23 cellular contexts compared by ENCODE assay signal in genomic region chr4:185194924-185195632, GRCh38. TPM values are rescaled to one million over a fixed set of nuclear protein-coding genes. Genes with fewer than 3 reads are reported as not detected.
DNase-seq lines count a peak whose midpoint lies in the region; ATAC-seq, FAIRE-seq and TF ChIP-seq lines count a peak whose summit lies in the region.
"Had no signal": no experiment of that assay in that cellular context is flagged by ENCODE, and none has a peak within 500 bp of the region (broad histone marks: within the 10 kb centered on the region; RNA-seq: fewer than 3 reads in every experiment).

No MANE protein-coding gene starts in this region.

- H3K36me3 Mint-ChIP-seq in naive B cell: peaks cover 0 to 10% of the 10 kb centered on the region in 2 donors

- 80% methylated on average over 6 of the region's 6 CpGs for WGBS in K562 (ENCODE audit: insufficient coverage, low coverage, missing lambda C conversion rate)

- TF ChIP-seq RAD21 in K562 (CRISPR knock-in tag; conservative IDR thresholded peaks at IDR 0.05 in 1 of 2, IDR thresholded peaks at IDR 0.05 in 1 of 2): no peak

- no peak overlapping the region for H3K4me3 ChIP-seq in K562
- H3K4me3 ChIP-seq: GM12878 had no signal

- no peaks in the 10 kb centered on the region for H3K9me3 ChIP-seq in K562 (replicated peaks; ENCODE audit: control insufficient read depth, insufficient read depth, low read depth, low read length)
- H3K9me3 ChIP-seq: BE2C, Caco-2 had no signal

- H2AFZ ChIP-seq in K562 (ENCODE audit: low read depth, low read length): no peak overlapping the region

- no peak overlapping the region for H3K4me2 ChIP-seq in K562 (ENCODE audit: insufficient read depth, low read length)
- H3K4me2 ChIP-seq: KMS-11 had no signal

- no peak for TF ChIP-seq EP300 in K562 (IDR thresholded peaks at IDR 0.05; ENCODE audit: low read length)

- in situ Hi-C loops in K562 (cut with MboI): no loop called here

- H3K27ac ChIP-seq in K562 (ENCODE audit: extremely low read depth, low read depth, low read length): no peak overlapping the region
- H3K27ac ChIP-seq: KMS-11 had no signal

- H3K27me3 ChIP-seq in K562 (ENCODE audit: control insufficient read depth in 2 of 2, insufficient read depth in 2 of 2, low read length in 2 of 2): no peaks in the 10 kb centered on the region
- H3K27me3 ChIP-seq: BE2C had no signal

- peak overlapping the region in 4 of 6 donors; percentile 44 to 78 (median 57) for H3K27ac Mint-ChIP-seq in naive B cell
- H3K27ac Mint-ChIP-seq: CD4-positive, alpha-beta T cell had no signal

- intact Hi-C loops in K562 (cut with micrococcal nuclease): no loop called here
- intact Hi-C loops in posterior vena cava (cut with DNase I): no loop called here

- H3K36me3 ChIP-seq in K562 (ENCODE audit: control insufficient read depth, insufficient read depth, low read length): peaks cover 19% of the 10 kb centered on the region; the same call in 2 of the 3 replicates

- no peak overlapping the region for H3K9ac ChIP-seq in K562 (ENCODE audit: insufficient read depth in 1 of 2, low read depth in 2 of 2, low read length in 2 of 2)
- H3K9ac ChIP-seq: KMS-11 had no signal

- H3K9me1 ChIP-seq in K562 (ENCODE audit: control insufficient read depth, insufficient read depth, low read length): no peaks in the 10 kb centered on the region

- no peaks in the 10 kb centered on the region for H3K9me3 Mint-ChIP-seq in naive B cell
- H3K9me3 Mint-ChIP-seq: CD4-positive, alpha-beta T cell had no signal

- peaks cover 16 to 44% (median 24%) of the 10 kb centered on the region in 3 donors for H3K4me1 Mint-ChIP-seq in naive B cell

- BruUV-seq in K562 (replicated peaks; lab: Mats Ljungman, UMichigan): no TSS peak

- no peaks in the 10 kb centered on the region; the same call in 1 of the 2 replicates for H4K20me1 ChIP-seq in K562 (replicated peaks; ENCODE audit: control insufficient read depth, insufficient read depth, low read length)

- H3K4me1 ChIP-seq in K562 (replicated peaks in 1 of 2; ENCODE audit: control insufficient read depth in 2 of 2, insufficient read depth in 2 of 2, low read length in 2 of 2): peaks cover 3 to 7% of the 10 kb centered on the region in 2 experiments; a peak in 4 of 5 replicates
- H3K4me1 ChIP-seq: BE2C had no signal

- CTCF ChIA-PET in K562 (lab: Yijun Ruan, JAX; ENCODE audit: low intra/inter-chr PET ratio): no interaction called here

- ATAC-seq in K562 (no peak), naive B cell (ENCODE audit: low read depth in 2 of 2) (no peak)
- ATAC-seq: GM12878, Right ventricle myocardium inferior had no signal

- FAIRE-seq in HTR-8/SVneo (lab: Jason Lieb, UNC) (peak; percentile 4), K562 (lab: Jason Lieb, UNC) (peak; percentile 44)
- FAIRE-seq: GM12878, RCC 7860 had no signal

- peak overlapping the region in 1 of 8 donors; percentile 42 for H3K4me3 Mint-ChIP-seq in naive B cell
- H3K4me3 Mint-ChIP-seq: CD4-positive, alpha-beta T cell had no signal

- no peak for TF ChIP-seq CTCF in K562 (IDR thresholded peaks at IDR 0.05 in 2 of 3, conservative IDR thresholded peaks at IDR 0.05 in 1 of 3; ENCODE audit: insufficient read depth in 2 of 3, low read depth in 1 of 3, low read length in 3 of 3)

- TF ChIP-seq POLR2A in K562 (conservative IDR thresholded peaks at IDR 0.05): no peak

- no peaks in the 10 kb centered on the region for H3K27me3 Mint-ChIP-seq in naive B cell
- H3K27me3 Mint-ChIP-seq: CD4-positive, alpha-beta T cell had no signal

- peaks cover 70% of the 10 kb centered on the region for H3K79me2 ChIP-seq in K562 (ENCODE audit: control insufficient read depth, insufficient read depth, low read length)

- POLR2A ChIA-PET in K562 (lab: Yijun Ruan, JAX): no interaction called here

- DNase-seq in DMS53 (lab: John Stamatoyannopoulos, UW) (peak; percentile 8), DMS53 treated with DMSO at 0.1 percent for 48 hours (lab: John Stamatoyannopoulos, UW; ENCODE audit: unreplicated experiment) (no peak), HTR-8/SVneo (ENCODE audit: insufficient read length, low spot score) (no peak), K562 (ENCODE audit: extremely low read depth in 1 of 4, low spot score in 3 of 4) (no peak), naive B cell (no peak), posterior vena cava (ENCODE audit: low spot score) (no peak), AG20443 (ENCODE audit: low spot score) (no peak), NOMO-1 treated with dmso at 0.1 percent for 144 hours (lab: John Stamatoyannopoulos, UW; ENCODE audit: unreplicated experiment) (no peak)
- DNase-seq: 8988T; BE2C; Caco-2; CD4-positive, alpha-beta T cell; DMS153; EL; GOT3; NCI-H1417; NCI-H1930; NCI-H345; NCI-H524 treated with DMSO at 0.1 percent for 48 hours had no signal

TF ChIP-seq in K562, 482 proteins besides CTCF, POLR2A, EP300 and RAD21 (continues in another document):
- no peak for TF ChIP-seq SRSF3 (IDR thresholded peaks at IDR 0.05; ENCODE audit: insufficient read depth, low read length)
- no peak for TF ChIP-seq ZNF253 (CRISPR knock-in tag; conservative IDR thresholded peaks at IDR 0.05)
- TF ChIP-seq ZNF316 (IDR thresholded peaks at IDR 0.05): peak; percentile 79
- TF ChIP-seq ZEB2 (IDR thresholded peaks at IDR 0.05): 0 out of 2 replicates have a peak, but pooled peaks have one; percentile 42
- no peak for TF ChIP-seq RB1 (IDR thresholded peaks at IDR 0.05; ENCODE audit: low read depth)

RNA-seq across cellular contexts. Expression of gene CFAP97, which starts 8.7 kb away (rescaled TPM):
- total RNA-seq in K562 (2011; cell fraction: chromatin; rRNA removed; ENCODE audit: low replicate concordance): 13.8 and 79.1 TPM in 2 replicates
- total RNA-seq in K562 (2011; cell fraction: nucleolus; rRNA removed): 7.0 and 11.4 TPM in 2 replicates
- 19.9 and 32.4 TPM in 2 replicates for total RNA-seq in K562 (2011; cell fraction: nucleoplasm; rRNA removed)
- 19.9 and 22.0 TPM in 2 replicates for total RNA-seq in K562 (2014; rRNA removed)
- total RNA-seq in K562 (2014; rRNA removed; fragmentation: Illumina TruSeq; extraction: Trizol): 57.7 and 68.7 TPM in 2 replicates
- total RNA-seq in K562 (2015; rRNA removed; fragmentation: Illumina TruSeq; extraction: Trizol): 51.3 and 57.5 TPM in 2 replicates
- 42.7 and 44.6 TPM in 2 replicates for total RNA-seq in K562 (2021)
- polyA plus RNA-seq in K562 (2011; rRNA removed): 48.0 and 57.8 TPM in 2 replicates
- polyA plus RNA-seq in K562 (2011; cell fraction: cytosol; rRNA removed): 9.1 and 19.2 TPM in 2 replicates
- 14.3 and 16.2 TPM in 2 replicates for polyA plus RNA-seq in K562 (2011; cell fraction: nucleus; rRNA removed)
- 23.9 and 27.7 TPM in 2 replicates for polyA plus RNA-seq in K562 (2012)
- 35.7 and 44.4 TPM in 2 replicates for polyA plus RNA-seq in K562 (2014; fragmentation: Illumina TruSeq; extraction: Trizol)
- 10 to 100 TPM; 17.3 to 42.7 TPM for polyA plus RNA-seq in K562 (2014; fragmentation: Nextera tagmentation; extraction: Ambion mirVana)
- polyA plus RNA-seq in K562 (2014; rRNA removed): 21.3 and 24.6 TPM in 2 replicates
- 82.2 and 111 TPM in 2 replicates for polyA minus RNA-seq in K562 (2011; rRNA and poly(A)+ RNA removed)
- 22.3 and 34.3 TPM in 2 replicates for polyA minus RNA-seq in K562 (2011; cell fraction: cytosol; rRNA and poly(A)+ RNA removed)
- polyA minus RNA-seq in K562 (2011; cell fraction: nucleus; rRNA and poly(A)+ RNA removed): 14.9 and 27.8 TPM in 2 replicates
- polyA plus RNA-seq in naive B cell (ENCODE audit: low read depth in 6 of 6): 10 to 100 TPM; 77.4 to 97.8 (median 84.9) TPM
- total RNA-seq in posterior vena cava: 10 to 100 TPM; 42.6 to 52.9 TPM

RNA-seq across cellular contexts. Expression of gene SNX25, which starts 14.3 kb away (rescaled TPM):
- total RNA-seq in K562 (2011; cell fraction: chromatin; rRNA removed; ENCODE audit: low replicate concordance): 50.4 and 67.3 TPM in 2 replicates
- 12.7 and 16.2 TPM in 2 replicates for total RNA-seq in K562 (2011; cell fraction: nucleolus; rRNA removed)
- total RNA-seq in K562 (2011; cell fraction: nucleoplasm; rRNA removed): 27.6 and 33.9 TPM in 2 replicates
- total RNA-seq in K562 (2014; rRNA removed) (9.4 and 10.4 TPM in 2 replicates), K562 (2014; rRNA removed; fragmentation: Illumina TruSeq; extraction: Trizol) (15.5 and 18.0 TPM in 2 replicates), K562 (2015; rRNA removed; fragmentation: Illumina TruSeq; extraction: Trizol) (12.7 and 14.4 TPM in 2 replicates), K562 (2021) (12.6 and 14.4 TPM in 2 replicates), posterior vena cava (10 to 100 TPM; 19.9 to 20.3 TPM)
- polyA plus RNA-seq in K562 (2011; rRNA removed) (21.9 and 23.4 TPM in 2 replicates), K562 (2014; fragmentation: Illumina TruSeq; extraction: Trizol) (10.4 and 13.3 TPM in 2 replicates), K562 (2014; fragmentation: Nextera tagmentation; extraction: Ambion mirVana) (1 to 10 TPM; 2.5 TPM), K562 (2014; rRNA removed) (9.5 and 9.6 TPM in 2 replicates), naive B cell (ENCODE audit: low read depth in 6 of 6) (10 to 100 TPM; 10.8 to 28.1 (median 16.8) TPM)
- polyA plus RNA-seq in K562 (2011; cell fraction: cytosol; rRNA removed): 2.3 and 9.1 TPM in 2 replicates
- polyA plus RNA-seq in K562 (2011; cell fraction: nucleus; rRNA removed): 13.5 and 17.9 TPM in 2 replicates
- polyA plus RNA-seq in K562 (2012): 6.5 and 10.3 TPM in 2 replicates
- polyA minus RNA-seq in K562 (2011; rRNA and poly(A)+ RNA removed): 57.4 and 75.6 TPM in 2 replicates
- 14.9 and 15.0 TPM in 2 replicates for polyA minus RNA-seq in K562 (2011; cell fraction: cytosol; rRNA and poly(A)+ RNA removed)
- polyA minus RNA-seq in K562 (2011; cell fraction: nucleus; rRNA and poly(A)+ RNA removed): 11.8 and 26.8 TPM in 2 replicates

RNA-seq across cellular contexts. Expression of gene SLC25A4, which starts 52.0 kb away (rescaled TPM):
- total RNA-seq in K562 (2011; cell fraction: chromatin; rRNA removed; ENCODE audit: low replicate concordance): 11.5 and 23.4 TPM in 2 replicates
- 18.2 and 20.8 TPM in 2 replicates for total RNA-seq in K562 (2011; cell fraction: nucleolus; rRNA removed)
- 18.3 and 19.0 TPM in 2 replicates for total RNA-seq in K562 (2011; cell fraction: nucleoplasm; rRNA removed)
- total RNA-seq in K562 (2014; rRNA removed) (18.2 and 24.5 TPM in 2 replicates), K562 (2014; rRNA removed; fragmentation: Illumina TruSeq; extraction: Trizol) (17.7 and 19.5 TPM in 2 replicates), K562 (2015; rRNA removed; fragmentation: Illumina TruSeq; extraction: Trizol) (16.9 and 19.6 TPM in 2 replicates), K562 (2021) (28.4 and 30.3 TPM in 2 replicates), posterior vena cava (10 to 100 TPM; 61.2 to 70.4 TPM)
- polyA plus RNA-seq in K562 (2011; rRNA removed) (28.6 and 29.8 TPM in 2 replicates), K562 (2014; fragmentation: Illumina TruSeq; extraction: Trizol) (17.5 and 19.7 TPM in 2 replicates), K562 (2014; fragmentation: Nextera tagmentation; extraction: Ambion mirVana) (10 to 100 TPM in 1 of 2 experiments, 1 to 10 TPM in 1; 8.3 to 13.6 TPM), K562 (2014; rRNA removed) (25.5 and 27.4 TPM in 2 replicates), naive B cell (ENCODE audit: low read depth in 6 of 6) (10 to 100 TPM; 10.4 to 24.1 (median 12.4) TPM)
- 23.4 and 25.3 TPM in 2 replicates for polyA plus RNA-seq in K562 (2011; cell fraction: cytosol; rRNA removed)
- polyA plus RNA-seq in K562 (2011; cell fraction: nucleus; rRNA removed): 33.8 and 41.2 TPM in 2 replicates
- polyA plus RNA-seq in K562 (2012): 29.1 and 29.6 TPM in 2 replicates
- 12.5 and 13.2 TPM in 2 replicates for polyA minus RNA-seq in K562 (2011; rRNA and poly(A)+ RNA removed)
- 12.5 and 14.7 TPM in 2 replicates for polyA minus RNA-seq in K562 (2011; cell fraction: cytosol; rRNA and poly(A)+ RNA removed)
- polyA minus RNA-seq in K562 (2011; cell fraction: nucleus; rRNA and poly(A)+ RNA removed): 10.0 and 15.6 TPM in 2 replicates
